In genomic region chr4:152708361-152708760, GRCh38 we compare ENCODE assay signal across 1 cellular context.
TF ChIP-seq lines count a peak whose summit lies in the region.

No MANE protein-coding gene starts in this region.

TF ChIP-seq in HepG2, 621 proteins besides CTCF, POLR2A, EP300 and RAD21:
- TF ChIP-seq ZNF563 (CRISPR knock-in tag; IDR thresholded peaks at IDR 0.05): no peak
- no peak for TF ChIP-seq BHLHE40 (IDR thresholded peaks at IDR 0.05; ENCODE audit: low read length)
- no peak for TF ChIP-seq GATA4 (IDR thresholded peaks at IDR 0.05; ENCODE audit: borderline replicate concordance, low read depth)
- TF ChIP-seq KDM4B (CRISPR knock-in tag; IDR thresholded peaks at IDR 0.05): no peak
- no peak for TF ChIP-seq ZNF773 (CRISPR knock-in tag; IDR thresholded peaks at IDR 0.05; ENCODE audit: borderline replicate concordance)
- TF ChIP-seq NCOR1 (IDR thresholded peaks at IDR 0.05; ENCODE audit: borderline replicate concordance, low read length): no peak
- no peak for TF ChIP-seq HMG20A (CRISPR knock-in tag; IDR thresholded peaks at IDR 0.05; ENCODE audit: borderline replicate concordance)
- TF ChIP-seq SYNCRIP (IDR thresholded peaks at IDR 0.05; ENCODE audit: insufficient read depth, low read depth, low read length): no peak
- TF ChIP-seq NFE2L2 (IDR thresholded peaks at IDR 0.05; ENCODE audit: low read length): no peak
- TF ChIP-seq ZSCAN30 (CRISPR knock-in tag; IDR thresholded peaks at IDR 0.05): no peak
- no peak for TF ChIP-seq NFIB (CRISPR knock-in tag; IDR thresholded peaks at IDR 0.05; ENCODE audit: borderline replicate concordance)
- no peak for TF ChIP-seq ZNF451 (CRISPR knock-in tag; IDR thresholded peaks at IDR 0.05)
- no peak for TF ChIP-seq ZNF333 (CRISPR knock-in tag; IDR thresholded peaks at IDR 0.05; ENCODE audit: borderline replicate concordance)
- no peak for TF ChIP-seq HIC2 (CRISPR knock-in tag; IDR thresholded peaks at IDR 0.05; ENCODE audit: low read depth)
- TF ChIP-seq RCOR2 (CRISPR knock-in tag; IDR thresholded peaks at IDR 0.05): no peak
- no peak for TF ChIP-seq SKIL (CRISPR knock-in tag; IDR thresholded peaks at IDR 0.05; ENCODE audit: borderline replicate concordance)
- no peak for TF ChIP-seq TERF1 (CRISPR knock-in tag; IDR thresholded peaks at IDR 0.05)
- no peak for TF ChIP-seq ZNF530 (CRISPR knock-in tag; IDR thresholded peaks at IDR 0.05; ENCODE audit: low read depth)
- TF ChIP-seq REL (CRISPR knock-in tag; conservative IDR thresholded peaks at IDR 0.05): no peak
